ENCODE assay signal across 24 cellular contexts in genomic region chr17:57040571-57040970, GRCh38. TPM values are rescaled to one million over a fixed set of nuclear protein-coding genes. Genes with fewer than 3 reads are reported as not detected.
A peak's percentile ranks its signal among the peaks of the same experiment; 100 is the strongest.
DNase-seq lines count a peak whose midpoint lies in the region; ATAC-seq, FAIRE-seq and TF ChIP-seq lines count a peak whose summit lies in the region.
"Had no signal": no experiment of that assay in that cellular context is flagged by ENCODE, and none has a peak within 500 bp of the region (broad histone marks: within the 10 kb centered on the region; RNA-seq: fewer than 3 reads in every experiment).

No MANE protein-coding gene starts in this region.

- no peaks in the 10 kb centered on the region for H3K36me3 ChIP-seq in Loucy (ENCODE audit: insufficient read depth, low read length)
- no peaks in the 10 kb centered on the region for H3K36me3 ChIP-seq in colonic mucosa
- no peaks in the 10 kb centered on the region for H3K36me3 ChIP-seq in trophoblast cell (ENCODE audit: control insufficient read depth in 1 of 2, insufficient read depth in 2 of 2, low read length in 2 of 2)
- no peaks in the 10 kb centered on the region for H3K36me3 ChIP-seq in neural progenitor cell
- no peaks in the 10 kb centered on the region for H3K36me3 ChIP-seq in esophagus squamous epithelium
- H3K36me3 ChIP-seq: BLaER1 treated with 17β-estradiol and CSF1 and Interleukin-3, amounts not matched to agents 10 nM and 100 nM had no signal

- H3K9me3 ChIP-seq in A549: no peaks in the 10 kb centered on the region
- H3K9me3 ChIP-seq in Loucy (ENCODE audit: insufficient read depth, low read depth, low read length): no peaks in the 10 kb centered on the region
- no peaks in the 10 kb centered on the region for H3K9me3 ChIP-seq in colonic mucosa
- H3K9me3 ChIP-seq in trophoblast cell (ENCODE audit: insufficient read depth, low read depth, low read length): peaks cover 2% of the 10 kb centered on the region
- no peaks in the 10 kb centered on the region for H3K9me3 ChIP-seq in neural progenitor cell (ENCODE audit: low read depth)
- H3K9me3 ChIP-seq in esophagus squamous epithelium: no peaks in the 10 kb centered on the region
- H3K9me3 ChIP-seq: Caco-2 had no signal

- H3K36me3 Mint-ChIP-seq in neural progenitor cell: no peaks in the 10 kb centered on the region
- H3K36me3 Mint-ChIP-seq: CD8-positive, alpha-beta T cell had no signal

- H3K14ac ChIP-seq in trophoblast cell (ENCODE audit: low read length): no peak overlapping the region

- DNase-seq in A549 (ENCODE audit: low read depth in 1 of 2, low spot score in 1 of 2) (no peak), colonic mucosa (no peak), trophoblast cell (peak; percentile 57 to 62), neural progenitor cell (ENCODE audit: low spot score) (no peak), amygdala (lab: John Stamatoyannopoulos, UW) (no peak), esophagus squamous epithelium (lab: John Stamatoyannopoulos, UW) (no peak)
- no peak for DNase-seq in activated effector memory CD4-positive, alpha-beta T cell treated with Interleukin-2 at 50 U/mL for 16 hours
- DNase-seq: AML-193; Caco-2; Calu3; CD4-positive, alpha-beta T cell; CD8-positive, alpha-beta T cell; DMS79 treated with DMSO at 0.1 percent for 48 hours; GF-D8 had no signal

- H3K79me1 ChIP-seq in trophoblast cell (ENCODE audit: low read length): no peaks in the 10 kb centered on the region

- TF ChIP-seq EP300 in A549 (IDR thresholded peaks at IDR 0.05): no peak

- TF ChIP-seq RAD21 in A549 (conservative IDR thresholded peaks at IDR 0.05 in 1 of 2, IDR thresholded peaks at IDR 0.05 in 1 of 2): no peak

- H2BK120ac ChIP-seq in trophoblast cell (ENCODE audit: insufficient read depth, low read length, poor library complexity): no peak overlapping the region

- no peak overlapping the region for H3K9ac ChIP-seq in Loucy (ENCODE audit: low read depth, low read length, poor library complexity, severe bottlenecking)
- H3K9ac ChIP-seq in colonic mucosa (ENCODE audit: low read depth in 2 of 2, low read length in 2 of 2): no peak overlapping the region
- H3K9ac ChIP-seq in trophoblast cell (ENCODE audit: low read length): no peak overlapping the region
- no peak overlapping the region for H3K9ac ChIP-seq in neural progenitor cell
- H3K9ac ChIP-seq: BLaER1 treated with 17β-estradiol and CSF1 and Interleukin-3, amounts not matched to agents 10 nM and 100 nM had no signal

- no peak for ATAC-seq in A549
- ATAC-seq: CD8-positive, alpha-beta T cell had no signal

- no peak overlapping the region for H3K4me3 Mint-ChIP-seq in neural progenitor cell
- H3K4me3 Mint-ChIP-seq: B cell; CD4-positive, alpha-beta T cell; CD8-positive, alpha-beta T cell had no signal

- no peak overlapping the region for H4K12ac ChIP-seq in trophoblast cell (ENCODE audit: low read depth, low read length)

- TF ChIP-seq POLR2A in A549 (IDR thresholded peaks at IDR 0.05; ENCODE audit: low read length) (no peak), esophagus squamous epithelium (IDR thresholded peaks at IDR 0.05) (no peak)

- CTCF ChIA-PET in A549 (lab: Yijun Ruan, JAX): interaction anchor here (0.9 to 1.5 kb wide), 4 partner anchors 10 to 51 kb away, joined by 3 to 8 read pairs (median 3); no protein-coding TSS in a partner anchor

- H3K9me2 ChIP-seq in Loucy (replicated peaks; ENCODE audit: low read depth, low read length): no peaks in the 10 kb centered on the region

- peaks cover 13% of the 10 kb centered on the region for H3K27me3 Mint-ChIP-seq in neural progenitor cell (ENCODE audit: insufficient read depth, low read depth)

- H2AFZ ChIP-seq in Loucy (ENCODE audit: low read length) (0 out of 2 replicates have a peak overlapping the region, but pooled peaks have one; percentile 32), trophoblast cell (ENCODE audit: insufficient read depth, low read length, poor library complexity) (no peak overlapping the region), neural progenitor cell (replicated peaks) (no peak overlapping the region)

- no peak overlapping the region for H3K4me3 ChIP-seq in A549
- no peak overlapping the region for H3K4me3 ChIP-seq in Loucy (ENCODE audit: low read length, poor library complexity, severe bottlenecking)
- no peak overlapping the region for H3K4me3 ChIP-seq in colonic mucosa
- no peak overlapping the region for H3K4me3 ChIP-seq in trophoblast cell (ENCODE audit: low read depth, low read length)
- H3K4me3 ChIP-seq in neural progenitor cell: no peak overlapping the region
- no peak overlapping the region for H3K4me3 ChIP-seq in esophagus squamous epithelium
- H3K4me3 ChIP-seq: BLaER1 treated with 17β-estradiol and CSF1 and Interleukin-3, amounts not matched to agents 10 nM and 100 nM had no signal

- no peaks in the 10 kb centered on the region for H3F3A ChIP-seq in Loucy (ENCODE audit: low read depth)
- H3F3A ChIP-seq in neural progenitor cell (ENCODE audit: low read depth): no peaks in the 10 kb centered on the region

- intact Hi-C loops in colonic mucosa (cut with DNase I): no loop called here
- intact Hi-C loops in esophagus squamous epithelium (cut with DNase I): no loop called here

- WGBS in A549 (ENCODE audit: missing lambda C conversion rate): 22% methylated on average over 2 of the region's 2 CpGs
- no CpG with 5 or more reads among the region's 2 CpGs for WGBS in trophoblast cell (ENCODE audit: extremely low coverage, insufficient coverage, insufficient read length)
- 59 to 62% methylated on average over 2 of the region's 2 CpGs for WGBS in esophagus squamous epithelium, 2 donors

- H3K9me3 Mint-ChIP-seq in neural progenitor cell: peaks cover 2% of the 10 kb centered on the region
- H3K9me3 Mint-ChIP-seq: CD4-positive, alpha-beta T cell; CD8-positive, alpha-beta T cell had no signal

- POLR2A ChIA-PET in A549 (lab: Yijun Ruan, JAX): no interaction called here

- H2BK5ac ChIP-seq in trophoblast cell (ENCODE audit: low read depth, low read length, poor library complexity): no peak overlapping the region

- no peak overlapping the region for H3K18ac ChIP-seq in trophoblast cell (ENCODE audit: low read length)

- no peak overlapping the region for H2AK5ac ChIP-seq in trophoblast cell (ENCODE audit: low read length)

- no peak overlapping the region for H3K27ac Mint-ChIP-seq in neural progenitor cell
- H3K27ac Mint-ChIP-seq: B cell; CD4-positive, alpha-beta T cell; CD8-positive, alpha-beta T cell had no signal

- H4K91ac ChIP-seq in trophoblast cell (ENCODE audit: low read depth, low read length): no peak overlapping the region

- H3K27me3 ChIP-seq in Loucy (ENCODE audit: insufficient read depth, low read length, poor library complexity, severe bottlenecking) (no peaks in the 10 kb centered on the region), colonic mucosa (peaks cover 5% of the 10 kb centered on the region), trophoblast cell (ENCODE audit: insufficient read depth, low read length) (no peaks in the 10 kb centered on the region), neural progenitor cell (no peaks in the 10 kb centered on the region), esophagus squamous epithelium (peaks cover 0 to 31% (median 0%) of the 10 kb centered on the region in 4 donors)

- no peak overlapping the region for H4K8ac ChIP-seq in trophoblast cell (ENCODE audit: low read depth, low read length)

- H3K4me1 ChIP-seq in A549 (peaks cover 5% of the 10 kb centered on the region; the same call in 1 of the 3 replicates), Loucy (ENCODE audit: insufficient read depth, low read length, poor library complexity, severe bottlenecking) (no peaks in the 10 kb centered on the region), colonic mucosa (peaks cover 14% of the 10 kb centered on the region), trophoblast cell (ENCODE audit: control insufficient read depth in 1 of 2, insufficient read depth in 2 of 2, low read length in 2 of 2) (no peaks in the 10 kb centered on the region), neural progenitor cell (peaks cover 6% of the 10 kb centered on the region), esophagus squamous epithelium (peaks cover 7 to 27% (median 10%) of the 10 kb centered on the region in 3 donors)

- H3K27ac ChIP-seq in A549 (no peak overlapping the region), colonic mucosa (peak overlapping the region; percentile 41), trophoblast cell (ENCODE audit: low read depth, low read length) (no peak overlapping the region), neural progenitor cell (no peak overlapping the region), esophagus squamous epithelium (no peak overlapping the region)
- H3K27ac ChIP-seq: 22Rv1; BLaER1 treated with 17β-estradiol and CSF1 and Interleukin-3, amounts not matched to agents 10 nM and 100 nM; C4-2B had no signal

- no peaks in the 10 kb centered on the region for H4K20me1 ChIP-seq in Loucy (ENCODE audit: insufficient read depth, low read length, poor library complexity, severe bottlenecking)
- H4K20me1 ChIP-seq in neural progenitor cell (ENCODE audit: low read depth): no peaks in the 10 kb centered on the region
- H4K20me1 ChIP-seq: BLaER1 treated with 17β-estradiol and CSF1 and Interleukin-3, amounts not matched to agents 10 nM and 100 nM had no signal

- H3K4ac ChIP-seq in trophoblast cell (ENCODE audit: low read depth, low read length): no peak overlapping the region

- FAIRE-seq in A549 (lab: Jason Lieb, UNC): peak; percentile 7
- FAIRE-seq: A204.1, D721Med, G401.6, GM12891, GM19239 had no signal

- H3K23ac ChIP-seq in trophoblast cell (ENCODE audit: low read length): no peak overlapping the region

- H3K79me2 ChIP-seq in Loucy (ENCODE audit: insufficient read depth, low read length) (no peaks in the 10 kb centered on the region), trophoblast cell (ENCODE audit: control insufficient read depth, insufficient read depth, low read length, poor library complexity) (no peaks in the 10 kb centered on the region), neural progenitor cell (ENCODE audit: low read depth) (no peaks in the 10 kb centered on the region)

- no peak for TF ChIP-seq CTCF in A549 (IDR thresholded peaks at IDR 0.05)
- TF ChIP-seq CTCF in Loucy (conservative IDR thresholded peaks at IDR 0.05; ENCODE audit: low read length): no peak
- TF ChIP-seq CTCF in colonic mucosa (IDR thresholded peaks at IDR 0.05): no peak
- TF ChIP-seq CTCF in neural progenitor cell (IDR thresholded peaks at IDR 0.05): no peak
- TF ChIP-seq CTCF in esophagus squamous epithelium (IDR thresholded peaks at IDR 0.05): no peak

- H2BK12ac ChIP-seq in trophoblast cell (ENCODE audit: low read length): no peak overlapping the region

- peaks cover 5% of the 10 kb centered on the region for H3K4me1 Mint-ChIP-seq in neural progenitor cell

- H3K4me2 ChIP-seq in A549 (no peak overlapping the region), Loucy (ENCODE audit: low read depth, low read length, poor library complexity, severe bottlenecking) (no peak overlapping the region), trophoblast cell (ENCODE audit: low read length) (no peak overlapping the region), neural progenitor cell (no peak overlapping the region)
- H3K4me2 ChIP-seq: BLaER1 treated with 17β-estradiol and CSF1 and Interleukin-3, amounts not matched to agents 10 nM and 100 nM had no signal

RNA-seq across cellular contexts. Expression of gene AKAP1, which starts 44.5 kb away (rescaled TPM):
- polyA plus RNA-seq in A549 (2011; rRNA removed): 45.8 and 91.1 TPM in 2 replicates
- 103 and 110 TPM in 2 replicates for polyA plus RNA-seq in A549 (2012; cell fraction: cytosol; rRNA removed)
- 243 and 294 TPM in 2 replicates for polyA plus RNA-seq in A549 (2012; cell fraction: nucleus; rRNA removed)
- 45.4 to 49.4 TPM (median 48.0 TPM) in 3 replicates for polyA plus RNA-seq in A549 (2017; fragmentation: RNase III; extraction: RNeasy Plus Mini Kit Qiagen cat#74134 plus additional on column Dnase treatment)
- polyA minus RNA-seq in A549 (2011; rRNA and poly(A)+ RNA removed): 121 and 143 TPM in 2 replicates
- total RNA-seq in colonic mucosa: 100 to 1,000 TPM; 128 to 139 TPM
- 8.6 and 9.2 TPM in 2 replicates for polyA plus RNA-seq in trophoblast cell (2013)
- 8.8 and 13.4 TPM in 2 replicates for total RNA-seq in neural progenitor cell (ENCODE audit: low replicate concordance)
- total RNA-seq in esophagus squamous epithelium: 10 to 100 TPM; 22.6 to 51.9 (median 33.3) TPM

Comparison
In these comparisons a context has a peak if more than half of its experiments do, and no peak if none do; other contexts are left out.
1. DNase-seq: peak in trophoblast cell (2 of 2); none in A549 (0 of 2), colonic mucosa (single experiment), neural progenitor cell (single experiment), amygdala (0 of 56), esophagus squamous epithelium (single experiment) and activated effector memory CD4-positive, alpha-beta T cell treated with Interleukin-2 at 50 U/mL for 16 hours (single experiment).